Comparison of ENCODE assay signal across 1 cellular context in genomic region chr2:88265352-88265960, GRCh38.
TF ChIP-seq lines count a peak whose summit lies in the region.

No MANE protein-coding gene starts in this region.

TF ChIP-seq in HepG2, 621 proteins besides CTCF, POLR2A, EP300 and RAD21 (continued from another document and continues in another):
- TF ChIP-seq ZMYM3 (CRISPR knock-in tag; IDR thresholded peaks at IDR 0.05), result no peak
- 0 out of 2 replicates have a peak, but pooled peaks have one; percentile 31 for TF ChIP-seq SATB2 (CRISPR knock-in tag; IDR thresholded peaks at IDR 0.05)
- TF ChIP-seq MLX (CRISPR knock-in tag; IDR thresholded peaks at IDR 0.05), result peak; percentile 31; the same call in 1 of the 2 replicates
- no peak for TF ChIP-seq GATA4 (IDR thresholded peaks at IDR 0.05; ENCODE audit: borderline replicate concordance, low read depth)
- TF ChIP-seq PCBP1 (IDR thresholded peaks at IDR 0.05; ENCODE audit: borderline replicate concordance, low read depth, low read length), result no peak
- TF ChIP-seq RORA (CRISPR knock-in tag; IDR thresholded peaks at IDR 0.05), result no peak
- no peak for TF ChIP-seq ZNF235 (CRISPR knock-in tag; IDR thresholded peaks at IDR 0.05; ENCODE audit: borderline replicate concordance)
- no peak for TF ChIP-seq ZNF562 (CRISPR knock-in tag; IDR thresholded peaks at IDR 0.05; ENCODE audit: borderline replicate concordance)
- TF ChIP-seq HNF1A (IDR thresholded peaks at IDR 0.05; ENCODE audit: low read depth), result no peak
- no peak for TF ChIP-seq HNF1A (CRISPR knock-in tag; IDR thresholded peaks at IDR 0.05; ENCODE audit: borderline replicate concordance)
- TF ChIP-seq DR1 (CRISPR knock-in tag; IDR thresholded peaks at IDR 0.05), result no peak
- no peak for TF ChIP-seq ZNF879 (CRISPR knock-in tag; IDR thresholded peaks at IDR 0.05)
- peak; percentile 71; the same call in 1 of the 2 replicates for TF ChIP-seq ZBTB43 (CRISPR knock-in tag; conservative IDR thresholded peaks at IDR 0.05)
- no peak for TF ChIP-seq ZNF343 (CRISPR knock-in tag; IDR thresholded peaks at IDR 0.05)
- no peak for TF ChIP-seq KDM5B (CRISPR knock-in tag; IDR thresholded peaks at IDR 0.05; ENCODE audit: borderline replicate concordance)
- TF ChIP-seq IKZF4 (CRISPR knock-in tag; IDR thresholded peaks at IDR 0.05; ENCODE audit: borderline replicate concordance, low read depth, not compliant biosample characterization), result no peak
- no peak for TF ChIP-seq KLF6 (CRISPR knock-in tag; IDR thresholded peaks at IDR 0.05)
- peak; percentile 67; the same call in 1 of the 2 replicates for TF ChIP-seq MIER3 (CRISPR knock-in tag; IDR thresholded peaks at IDR 0.05; ENCODE audit: borderline replicate concordance)
- TF ChIP-seq ZBTB21 (CRISPR knock-in tag; IDR thresholded peaks at IDR 0.05), result no peak
- TF ChIP-seq ZFP36 (IDR thresholded peaks at IDR 0.05; ENCODE audit: borderline replicate concordance, low read depth, low read length, partially characterized antibody), result no peak
- no peak for TF ChIP-seq ZNF75D (CRISPR knock-in tag; IDR thresholded peaks at IDR 0.05; ENCODE audit: borderline replicate concordance)
- TF ChIP-seq DNMT1 (CRISPR knock-in tag; IDR thresholded peaks at IDR 0.05), result no peak
- no peak for TF ChIP-seq ZBTB46 (CRISPR knock-in tag; IDR thresholded peaks at IDR 0.05; ENCODE audit: borderline replicate concordance)
- peak; percentile 76; the same call in 1 of the 2 replicates for TF ChIP-seq ARID3A (IDR thresholded peaks at IDR 0.05; ENCODE audit: low read depth, low read length)
- no peak for TF ChIP-seq ZNF318 (CRISPR knock-in tag; IDR thresholded peaks at IDR 0.05)
- no peak for TF ChIP-seq ZNF143 (CRISPR knock-in tag; IDR thresholded peaks at IDR 0.05)
- TF ChIP-seq ZNF7 (CRISPR knock-in tag; IDR thresholded peaks at IDR 0.05), result no peak
- TF ChIP-seq TSC22D2 (CRISPR knock-in tag; IDR thresholded peaks at IDR 0.05; ENCODE audit: borderline replicate concordance), result no peak
- no peak for TF ChIP-seq CBX2 (IDR thresholded peaks at IDR 0.05; ENCODE audit: low read depth, low read length)
- TF ChIP-seq CBX2 (CRISPR knock-in tag; IDR thresholded peaks at IDR 0.05; ENCODE audit: low read depth), result no peak
- TF ChIP-seq JUND (CRISPR knock-in tag; IDR thresholded peaks at IDR 0.05), result peak; percentile 90
- 0 out of 2 replicates have a peak, but pooled peaks have one; percentile 14 for TF ChIP-seq KDM6A (CRISPR knock-in tag; IDR thresholded peaks at IDR 0.05; ENCODE audit: low read depth)
- peak; percentile 70 for TF ChIP-seq SAP130 (CRISPR knock-in tag; IDR thresholded peaks at IDR 0.05; ENCODE audit: low read depth)
- TF ChIP-seq ZNF589 (CRISPR knock-in tag; conservative IDR thresholded peaks at IDR 0.05), result 0 out of 2 replicates have a peak, but pooled peaks have one; percentile 47
- TF ChIP-seq HDAC1 (CRISPR knock-in tag; IDR thresholded peaks at IDR 0.05), result 0 out of 2 replicates have a peak, but pooled peaks have one; percentile 36
- no peak for TF ChIP-seq ZBTB7B (CRISPR knock-in tag; IDR thresholded peaks at IDR 0.05)
- no peak for TF ChIP-seq ZNF580 (CRISPR knock-in tag; IDR thresholded peaks at IDR 0.05; ENCODE audit: borderline replicate concordance, low read depth)
- TF ChIP-seq SPEN (CRISPR knock-in tag; IDR thresholded peaks at IDR 0.05; ENCODE audit: low read depth), result no peak
- peak; percentile 52; the same call in 1 of the 2 replicates for TF ChIP-seq IRF2 (CRISPR knock-in tag; IDR thresholded peaks at IDR 0.05)
- no peak for TF ChIP-seq GLI4 (CRISPR knock-in tag; IDR thresholded peaks at IDR 0.05; ENCODE audit: borderline replicate concordance)
- peak; percentile 41; the same call in 1 of the 2 replicates for TF ChIP-seq YEATS2 (CRISPR knock-in tag; IDR thresholded peaks at IDR 0.05; ENCODE audit: borderline replicate concordance)
- no peak for TF ChIP-seq NR2F1 (CRISPR knock-in tag; IDR thresholded peaks at IDR 0.05)
- no peak for TF ChIP-seq ZNF335 (CRISPR knock-in tag; IDR thresholded peaks at IDR 0.05)
- TF ChIP-seq GATAD1 (CRISPR knock-in tag; IDR thresholded peaks at IDR 0.05), result peak; percentile 48; the same call in 1 of the 2 replicates
- no peak for TF ChIP-seq ZNF776 (CRISPR knock-in tag; IDR thresholded peaks at IDR 0.05)
- no peak for TF ChIP-seq SMAD9 (CRISPR knock-in tag; IDR thresholded peaks at IDR 0.05)
